29 cellular contexts compared by ENCODE assay signal in genomic region chr3:80215191-80215590, GRCh38.
"Had no signal": no experiment of that assay in that cellular context is flagged by ENCODE, and none has a peak within 500 bp of the region (broad histone marks: within the 10 kb centered on the region; RNA-seq: fewer than 3 reads in every experiment).

No MANE protein-coding gene starts in this region.

- DNase-seq: effector CD8-positive, alpha-beta T cell; foreskin keratinocyte; heart right ventricle; hypothalamus; mucosa of descending colon; naive B cell; right lobe of liver; stimulated activated CD4-positive, alpha-beta T cell treated with anti-CD3 and anti-CD28 coated beads, Interleukin-12 subunit alpha, Interleukin-12 subunit beta, amount 100 ng/mL, for 4 hours; stimulated activated CD4-positive, alpha-beta T cell treated with anti-CD3 and anti-CD28 coated beads, Interleukin-1b, Interleukin-23, amount 100 ng/mL, for 48 hours; stimulated activated CD4-positive, alpha-beta T cell treated with anti-CD3 and anti-CD28 coated beads, Interleukin-4, amount 100 ng/mL, for 1 hour; stimulated activated naive CD4-positive, alpha-beta T cell treated with Interleukin-2 at 50 U/mL for 16 hours; stomach; thyroid gland; trophoblast cell had no signal

- ATAC-seq: foreskin keratinocyte; gastroesophageal sphincter; heart right ventricle; mucosa of descending colon; natural killer cell treated with Interleukin-12 subunit alpha and Interleukin-12 subunit beta and Interleukin-15 and Interleukin-18, amount 100 ng/mL, for 72 hours; right lobe of liver; stimulated activated effector memory CD8-positive, alpha-beta T cell treated with anti-CD3 and anti-CD28 coated beads, Interleukin-12 subunit alpha, Interleukin-12 subunit beta, amount 100 ng/mL, for 72 hours had no signal

- H3K27ac Mint-ChIP-seq: memory B cell; mesothelial cell of epicardium; naive B cell; natural killer cell treated with Interleukin-12 subunit alpha and Interleukin-12 subunit beta and Interleukin-15 and Interleukin-18, amount 100 ng/mL, for 72 hours; progenitor cell of endocrine pancreas; stimulated activated effector memory CD8-positive, alpha-beta T cell treated with anti-CD3 and anti-CD28 coated beads, Interleukin-12 subunit alpha, Interleukin-12 subunit beta, amount 100 ng/mL, for 72 hours had no signal

- H3K27me3 ChIP-seq: esophagus muscularis mucosa, foreskin keratinocyte, gastroesophageal sphincter, heart right ventricle, right lobe of liver, stomach, thyroid gland, vagina had no signal

- H3K36me3 Mint-ChIP-seq: memory B cell; mesothelial cell of epicardium; naive B cell; stimulated activated effector memory CD8-positive, alpha-beta T cell treated with anti-CD3 and anti-CD28 coated beads, Interleukin-12 subunit alpha, Interleukin-12 subunit beta, amount 100 ng/mL, for 72 hours had no signal

- H3K27me3 Mint-ChIP-seq: memory B cell; naive B cell; natural killer cell treated with Interleukin-12 subunit alpha and Interleukin-12 subunit beta and Interleukin-15 and Interleukin-18, amount 100 ng/mL, for 72 hours; progenitor cell of endocrine pancreas had no signal

- H3K9me3 ChIP-seq: esophagus muscularis mucosa, gastroesophageal sphincter, mucosa of descending colon, right lobe of liver, thyroid gland, vagina had no signal

- H3K4me1 Mint-ChIP-seq: memory B cell; mesothelial cell of epicardium; naive B cell; neural crest cell; stimulated activated effector memory CD8-positive, alpha-beta T cell treated with anti-CD3 and anti-CD28 coated beads, Interleukin-12 subunit alpha, Interleukin-12 subunit beta, amount 100 ng/mL, for 72 hours had no signal

- H3K4me3 Mint-ChIP-seq: memory B cell; mesothelial cell of epicardium; naive B cell; natural killer cell treated with Interleukin-12 subunit alpha and Interleukin-12 subunit beta and Interleukin-15 and Interleukin-18, amount 100 ng/mL, for 72 hours; neural crest cell; stimulated activated effector memory CD8-positive, alpha-beta T cell treated with anti-CD3 and anti-CD28 coated beads, Interleukin-12 subunit alpha, Interleukin-12 subunit beta, amount 100 ng/mL, for 72 hours had no signal

- H3K4me2 ChIP-seq: smooth muscle cell had no signal

- H3K79me2 ChIP-seq: parathyroid adenoma had no signal

- H3K9me3 Mint-ChIP-seq: mesothelial cell of epicardium, neural crest cell had no signal

- H3K36me3 ChIP-seq: esophagus muscularis mucosa, gastroesophageal sphincter, heart right ventricle, right lobe of liver, stomach, thyroid gland, vagina had no signal

- H3K4me1 ChIP-seq: esophagus muscularis mucosa, foreskin keratinocyte, gastroesophageal sphincter, heart right ventricle, parathyroid adenoma, right lobe of liver, stomach, thyroid gland, vagina had no signal

- FAIRE-seq: colon, endothelial cell of umbilical vein, keratinocyte had no signal

- H3K27ac ChIP-seq: esophagus muscularis mucosa, foreskin keratinocyte, gastroesophageal sphincter, heart right ventricle, parathyroid adenoma, right lobe of liver, stomach, thyroid gland, vagina had no signal

- H3K9ac ChIP-seq: parathyroid adenoma had no signal

- H3K4me3 ChIP-seq: esophagus muscularis mucosa, gastroesophageal sphincter, heart right ventricle, lung, mucosa of descending colon, right lobe of liver, smooth muscle cell, stomach, thyroid gland, vagina had no signal
